ENCODE assay signal across 8 cellular contexts in the genomic region with DNA sequence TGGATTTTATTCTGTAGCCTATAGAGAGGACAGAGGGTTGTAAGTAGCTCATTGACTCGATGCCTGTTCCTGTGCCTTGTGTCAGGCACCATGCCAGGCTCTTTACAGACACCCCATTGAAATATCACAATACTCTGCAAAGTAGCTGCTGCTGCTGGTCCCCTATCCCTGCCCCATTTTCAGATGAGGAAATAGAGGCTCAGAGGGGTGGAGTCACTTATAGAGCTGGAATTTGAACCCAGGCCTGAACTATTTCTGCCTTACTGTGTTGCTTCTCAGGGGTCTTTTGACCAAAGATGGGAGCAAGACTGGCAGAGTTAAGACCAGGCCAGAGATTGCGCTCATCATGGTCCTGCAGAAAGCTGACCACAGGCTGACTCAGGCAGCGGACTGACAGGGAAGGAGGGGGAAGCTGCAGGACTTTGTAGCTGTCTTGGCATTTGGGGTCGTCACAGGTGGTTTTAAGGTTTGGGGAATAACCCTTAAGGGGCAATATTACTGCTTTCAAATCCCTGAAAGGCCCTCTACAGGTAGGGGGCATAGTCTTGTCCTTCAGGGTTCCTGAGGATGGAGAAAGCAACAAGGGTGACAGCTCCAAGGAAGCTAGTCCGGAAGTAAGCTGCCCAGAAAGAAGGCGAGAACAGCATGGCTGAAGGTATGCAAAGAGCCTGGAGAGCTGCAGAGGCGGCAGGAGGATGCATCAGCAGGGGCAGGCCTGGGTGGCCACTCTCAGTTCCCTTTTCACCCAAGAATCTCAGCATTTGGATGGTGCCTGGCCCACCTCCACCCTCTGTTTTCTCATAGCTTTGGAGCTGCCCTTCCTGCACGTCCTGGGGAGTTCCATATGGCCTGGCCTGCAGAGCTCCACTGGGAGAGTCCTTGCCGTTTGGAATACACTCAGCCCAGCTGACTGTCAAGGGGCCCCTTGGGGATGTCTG. TPM values are rescaled to one million over a fixed set of nuclear protein-coding genes. Genes with fewer than 3 reads are reported as not detected.
DNase-seq lines count a peak whose midpoint lies in the region; ATAC-seq and TF ChIP-seq lines count a peak whose summit lies in the region.

No MANE protein-coding gene starts in this region.

- TF ChIP-seq CTCF in SK-N-SH (IDR thresholded peaks at IDR 0.05): no peak
- TF ChIP-seq CTCF in upper lobe of left lung (IDR thresholded peaks at IDR 0.05): no peak

- no peak overlapping the region for H3K9ac ChIP-seq in SK-N-SH

- H3K27ac ChIP-seq in SK-N-SH (ENCODE audit: low read depth in 2 of 2, low read length in 1 of 2) (peak overlapping the region; percentile 70 to 92), upper lobe of left lung (peak overlapping the region; percentile 94 to 99 (median 98))

- CTCF ChIA-PET in SK-N-SH (lab: Yijun Ruan, JAX): interaction anchor here (1.1 to 2.5 kb wide), 6 partner anchors 14 to 55 kb away, joined by 3 to 15 read pairs (median 7); partner anchors contain the start of gene RPS14

- TF ChIP-seq RAD21 in SK-N-SH (IDR thresholded peaks at IDR 0.05; ENCODE audit: low read length): no peak

- no peak overlapping the region for H3K4me3 ChIP-seq in SK-N-SH (ENCODE audit: low read depth in 2 of 2, low read length in 1 of 2)
- peak overlapping the region in 2 of 4 donors; percentile 3 to 17 for H3K4me3 ChIP-seq in upper lobe of left lung

- peaks cover 9 to 16% (median 16%) of the 10 kb centered on the region in 3 donors for H3K27me3 Mint-ChIP-seq in immature natural killer cell (ENCODE audit: low read depth in 3 of 3)

- peaks cover 96% of the 10 kb centered on the region for H3K79me2 ChIP-seq in SK-N-SH (ENCODE audit: insufficient read depth)

- no peaks in the 10 kb centered on the region for H3K9me3 ChIP-seq in SK-N-SH
- no peaks in the 10 kb centered on the region for H3K9me3 ChIP-seq in upper lobe of left lung

- TF ChIP-seq EP300 in SK-N-SH (IDR thresholded peaks at IDR 0.05; ENCODE audit: borderline replicate concordance in 1 of 2, low read depth in 1 of 2, low read length in 1 of 2) (no peak), upper lobe of left lung (IDR thresholded peaks at IDR 0.05) (no peak)

- no peaks in the 10 kb centered on the region for H3K9me2 ChIP-seq in SK-N-SH

- peaks cover 48 to 64% of the 10 kb centered on the region in 2 experiments for H3K4me1 ChIP-seq in SK-N-SH (ENCODE audit: control insufficient read depth in 1 of 2, insufficient read depth in 2 of 2, low read depth in 1 of 2, low read length in 1 of 2)
- peaks cover 60 to 71% (median 65%) of the 10 kb centered on the region in 4 donors for H3K4me1 ChIP-seq in upper lobe of left lung

- H3K27me3 ChIP-seq in SK-N-SH (ENCODE audit: insufficient read depth): no peaks in the 10 kb centered on the region
- no peaks in the 10 kb centered on the region for H3K27me3 ChIP-seq in upper lobe of left lung

- POLR2A ChIA-PET in SK-N-SH (lab: Yijun Ruan, JAX): interaction anchor here (0.9 to 2.8 kb wide), 4 partner anchors 16 to 40 kb away, joined by 3 to 12 read pairs (median 4); no protein-coding TSS in a partner anchor

- DNase-seq in SK-N-SH (no peak), iris pigment epithelial cell (ENCODE audit: low read depth) (peak; percentile 69), upper lobe of left lung (peak in 1 of 2 donors; percentile 60), immature natural killer cell (no peak), NCI-H2081 (lab: John Stamatoyannopoulos, UW) (no peak)
- DNase-seq in stimulated activated CD4-positive, alpha-beta T cell treated with anti-CD3 and anti-CD28 coated beads, Interleukin-4, amount 100 ng/mL, for 24 hours: no peak

- no peak for TF ChIP-seq POLR2A in upper lobe of left lung (IDR thresholded peaks at IDR 0.05)

- H3K9me3 Mint-ChIP-seq in immature natural killer cell: no peaks in the 10 kb centered on the region

- ATAC-seq in GM19035 (IDR thresholded peaks at IDR 0.05; ENCODE audit: unreplicated experiment): peak; percentile 75
- ATAC-seq in HG02973 (IDR thresholded peaks at IDR 0.05; ENCODE audit: unreplicated experiment): peak; percentile 83
- ATAC-seq in upper lobe of left lung (ENCODE audit: low FRiP score in 2 of 2): peak in 1 of 2 donors; percentile 20

- peaks cover 9 to 14% of the 10 kb centered on the region in 2 donors for H3K4me1 Mint-ChIP-seq in immature natural killer cell

- no peak overlapping the region for H2AFZ ChIP-seq in SK-N-SH (ENCODE audit: low read depth)

- H3K27ac Mint-ChIP-seq in immature natural killer cell: no peak overlapping the region

- WGBS in SK-N-SH (ENCODE audit: low lambda C conversion rate): 54% methylated on average over 8 of the region's 9 CpGs
- 43 to 54% methylated on average over 9 of the region's 9 CpGs for WGBS in upper lobe of left lung, 2 donors

- peak overlapping the region; percentile 89 for H3K4me2 ChIP-seq in SK-N-SH

- peaks cover 68% of the 10 kb centered on the region for H4K20me1 ChIP-seq in SK-N-SH (ENCODE audit: insufficient read depth)

- H3F3A ChIP-seq in SK-N-SH (replicated peaks; ENCODE audit: insufficient read depth): peaks cover 52% of the 10 kb centered on the region

- H3K36me3 Mint-ChIP-seq in immature natural killer cell: no peaks in the 10 kb centered on the region

- H3K4me3 Mint-ChIP-seq in immature natural killer cell: no peak overlapping the region

- H3K36me3 ChIP-seq in SK-N-SH (replicated peaks in 1 of 2; ENCODE audit: control insufficient read depth in 1 of 2, insufficient read depth in 2 of 2, low read length in 1 of 2) (peaks cover 4 to 6% of the 10 kb centered on the region in 2 experiments), upper lobe of left lung (peaks cover 0 to 6% (median 0%) of the 10 kb centered on the region in 4 donors)

TF ChIP-seq in SK-N-SH, 30 proteins besides CTCF, POLR2A, EP300 and RAD21:
- TF ChIP-seq SIN3A (IDR thresholded peaks at IDR 0.05; ENCODE audit: borderline replicate concordance, low read depth, low read length) (no peak), FOXJ3 (CRISPR knock-in tag; IDR thresholded peaks at IDR 0.05) (no peak), POLR2AphosphoS5 (IDR thresholded peaks at IDR 0.05; ENCODE audit: low read depth, low read length) (no peak), JUND (IDR thresholded peaks at IDR 0.05) (no peak), MAX (IDR thresholded peaks at IDR 0.05; ENCODE audit: low read depth) (0 out of 2 replicates have a peak, but pooled peaks have one; percentile 15), FOSL2 (IDR thresholded peaks at IDR 0.05; ENCODE audit: borderline replicate concordance, low read depth) (no peak; the same call in 1 of the 2 replicates), RXRA (IDR thresholded peaks at IDR 0.05; ENCODE audit: borderline replicate concordance, low read depth) (no peak)
- TF ChIP-seq, protein P1, sequence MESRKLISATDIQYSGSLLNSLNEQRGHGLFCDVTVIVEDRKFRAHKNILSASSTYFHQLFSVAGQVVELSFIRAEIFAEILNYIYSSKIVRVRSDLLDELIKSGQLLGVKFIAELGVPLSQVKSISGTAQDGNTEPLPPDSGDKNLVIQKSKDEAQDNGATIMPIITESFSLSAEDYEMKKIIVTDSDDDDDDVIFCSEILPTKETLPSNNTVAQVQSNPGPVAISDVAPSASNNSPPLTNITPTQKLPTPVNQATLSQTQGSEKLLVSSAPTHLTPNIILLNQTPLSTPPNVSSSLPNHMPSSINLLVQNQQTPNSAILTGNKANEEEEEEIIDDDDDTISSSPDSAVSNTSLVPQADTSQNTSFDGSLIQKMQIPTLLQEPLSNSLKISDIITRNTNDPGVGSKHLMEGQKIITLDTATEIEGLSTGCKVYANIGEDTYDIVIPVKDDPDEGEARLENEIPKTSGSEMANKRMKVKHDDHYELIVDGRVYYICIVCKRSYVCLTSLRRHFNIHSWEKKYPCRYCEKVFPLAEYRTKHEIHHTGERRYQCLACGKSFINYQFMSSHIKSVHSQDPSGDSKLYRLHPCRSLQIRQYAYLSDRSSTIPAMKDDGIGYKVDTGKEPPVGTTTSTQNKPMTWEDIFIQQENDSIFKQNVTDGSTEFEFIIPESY (IDR thresholded peaks at IDR 0.05; ENCODE audit: borderline replicate concordance, low read depth): no peak
- TF ChIP-seq, protein P2, sequence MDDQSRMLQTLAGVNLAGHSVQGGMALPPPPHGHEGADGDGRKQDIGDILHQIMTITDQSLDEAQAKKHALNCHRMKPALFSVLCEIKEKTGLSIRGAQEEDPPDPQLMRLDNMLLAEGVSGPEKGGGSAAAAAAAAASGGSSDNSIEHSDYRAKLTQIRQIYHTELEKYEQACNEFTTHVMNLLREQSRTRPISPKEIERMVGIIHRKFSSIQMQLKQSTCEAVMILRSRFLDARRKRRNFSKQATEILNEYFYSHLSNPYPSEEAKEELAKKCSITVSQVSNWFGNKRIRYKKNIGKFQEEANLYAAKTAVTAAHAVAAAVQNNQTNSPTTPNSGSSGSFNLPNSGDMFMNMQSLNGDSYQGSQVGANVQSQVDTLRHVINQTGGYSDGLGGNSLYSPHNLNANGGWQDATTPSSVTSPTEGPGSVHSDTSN (IDR thresholded peaks at IDR 0.05): peak; percentile 25; the same call in 1 of the 2 replicates

RNA-seq across cellular contexts. Expression of gene NDST1, which starts 18.3 kb away (rescaled TPM):
- 29.2 and 33.8 TPM in 2 replicates for polyA plus RNA-seq in SK-N-SH (2012; rRNA removed)
- polyA plus RNA-seq in SK-N-SH (2012; cell fraction: cytosol; rRNA removed): 13.8 and 22.5 TPM in 2 replicates
- polyA plus RNA-seq in SK-N-SH (2012; cell fraction: nucleus; rRNA removed): 32.7 and 39.0 TPM in 2 replicates
- total RNA-seq in upper lobe of left lung: 100 to 1,000 TPM in 5 of 6 donors, 10 to 100 TPM in 1; 81.7 to 265 (median 166) TPM
- polyA plus RNA-seq in immature natural killer cell: 1 to 10 TPM; 1.2 to 3.2 (median 1.4) TPM

RNA-seq across cellular contexts. Expression of gene RPS14, which starts 40.1 kb away (rescaled TPM):
- polyA plus RNA-seq in SK-N-SH (2012; rRNA removed): 10,227 and 11,441 TPM in 2 replicates
- 12,920 and 13,251 TPM in 2 replicates for polyA plus RNA-seq in SK-N-SH (2012; cell fraction: cytosol; rRNA removed)
- 1,878 and 2,730 TPM in 2 replicates for polyA plus RNA-seq in SK-N-SH (2012; cell fraction: nucleus; rRNA removed)
- total RNA-seq in upper lobe of left lung: 1,000 to 10,000 TPM in 5 of 6 donors, 100 to 1,000 TPM in 1; 806 to 1,982 (median 1,727) TPM
- 1,000 to 10,000 TPM; 3,321 to 6,011 (median 3,509) TPM for polyA plus RNA-seq in immature natural killer cell
